In the genomic region with DNA sequence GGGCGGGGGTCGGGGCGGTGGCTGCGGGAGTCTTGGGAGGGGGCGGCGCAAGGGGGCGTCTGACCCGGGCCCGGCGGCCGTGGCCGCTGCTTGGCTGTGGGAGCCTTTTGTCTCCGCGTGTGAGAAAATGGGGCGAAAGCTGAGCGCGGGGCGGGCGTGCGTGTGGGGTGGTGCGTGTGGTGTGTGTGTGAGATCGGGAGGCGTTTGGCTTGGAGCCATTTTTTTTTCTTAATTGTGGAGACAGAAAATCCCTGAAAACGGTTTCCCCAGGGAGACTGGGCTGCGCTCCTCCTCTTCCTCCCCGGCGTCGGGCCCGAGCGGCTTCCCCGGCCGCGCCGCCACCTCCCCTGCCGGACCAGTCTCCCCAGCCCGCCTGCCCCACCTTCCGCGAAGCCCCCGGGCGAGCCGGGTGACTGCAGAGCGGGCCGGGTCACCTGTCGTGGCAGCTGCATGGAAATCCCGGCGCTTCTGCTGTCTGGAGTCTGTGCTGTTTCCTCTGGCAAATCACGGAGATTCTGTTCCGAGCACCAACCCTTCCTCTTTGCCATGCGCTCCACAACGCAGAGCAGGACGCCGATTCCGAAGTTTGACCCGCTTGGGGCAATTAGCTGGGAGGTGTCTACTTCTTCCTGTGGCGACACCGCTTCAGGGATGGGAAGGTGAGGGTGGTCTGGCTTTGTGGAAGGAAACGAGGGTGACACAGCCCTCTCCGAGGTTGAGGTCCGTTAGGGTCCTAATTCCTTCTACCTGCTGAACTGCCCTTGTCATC, we compare ENCODE assay signal across 1 cellular context.
A peak's percentile ranks its signal among the peaks of the same experiment; 100 is the strongest.
TF ChIP-seq lines count a peak whose summit lies in the region.

No MANE protein-coding gene starts in this region.

TF ChIP-seq in GM12878, 131 proteins besides CTCF, POLR2A, EP300 and RAD21 (continued from another document and continues in another):
- TF ChIP-seq, protein P1, sequence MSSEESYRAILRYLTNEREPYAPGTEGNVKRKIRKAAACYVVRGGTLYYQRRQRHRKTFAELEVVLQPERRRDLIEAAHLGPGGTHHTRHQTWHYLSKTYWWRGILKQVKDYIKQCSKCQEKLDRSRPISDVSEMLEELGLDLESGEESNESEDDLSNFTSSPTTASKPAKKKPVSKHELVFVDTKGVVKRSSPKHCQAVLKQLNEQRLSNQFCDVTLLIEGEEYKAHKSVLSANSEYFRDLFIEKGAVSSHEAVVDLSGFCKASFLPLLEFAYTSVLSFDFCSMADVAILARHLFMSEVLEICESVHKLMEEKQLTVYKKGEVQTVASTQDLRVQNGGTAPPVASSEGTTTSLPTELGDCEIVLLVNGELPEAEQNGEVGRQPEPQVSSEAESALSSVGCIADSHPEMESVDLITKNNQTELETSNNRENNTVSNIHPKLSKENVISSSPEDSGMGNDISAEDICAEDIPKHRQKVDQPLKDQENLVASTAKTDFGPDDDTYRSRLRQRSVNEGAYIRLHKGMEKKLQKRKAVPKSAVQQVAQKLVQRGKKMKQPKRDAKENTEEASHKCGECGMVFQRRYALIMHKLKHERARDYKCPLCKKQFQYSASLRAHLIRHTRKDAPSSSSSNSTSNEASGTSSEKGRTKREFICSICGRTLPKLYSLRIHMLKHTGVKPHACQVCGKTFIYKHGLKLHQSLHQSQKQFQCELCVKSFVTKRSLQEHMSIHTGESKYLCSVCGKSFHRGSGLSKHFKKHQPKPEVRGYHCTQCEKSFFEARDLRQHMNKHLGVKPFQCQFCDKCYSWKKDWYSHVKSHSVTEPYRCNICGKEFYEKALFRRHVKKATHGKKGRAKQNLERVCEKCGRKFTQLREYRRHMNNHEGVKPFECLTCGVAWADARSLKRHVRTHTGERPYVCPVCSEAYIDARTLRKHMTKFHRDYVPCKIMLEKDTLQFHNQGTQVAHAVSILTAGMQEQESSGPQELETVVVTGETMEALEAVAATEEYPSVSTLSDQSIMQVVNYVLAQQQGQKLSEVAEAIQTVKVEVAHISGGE (CRISPR knock-in tag; IDR thresholded peaks at IDR 0.05): no peak
- TF ChIP-seq SMC3 (IDR thresholded peaks at IDR 0.05; ENCODE audit: borderline replicate concordance, low read length): no peak
- TF ChIP-seq KLF5 (IDR thresholded peaks at IDR 0.05; ENCODE audit: partially characterized antibody): no peak
- no peak for TF ChIP-seq PAX8 (IDR thresholded peaks at IDR 0.05)
- TF ChIP-seq, protein P2, sequence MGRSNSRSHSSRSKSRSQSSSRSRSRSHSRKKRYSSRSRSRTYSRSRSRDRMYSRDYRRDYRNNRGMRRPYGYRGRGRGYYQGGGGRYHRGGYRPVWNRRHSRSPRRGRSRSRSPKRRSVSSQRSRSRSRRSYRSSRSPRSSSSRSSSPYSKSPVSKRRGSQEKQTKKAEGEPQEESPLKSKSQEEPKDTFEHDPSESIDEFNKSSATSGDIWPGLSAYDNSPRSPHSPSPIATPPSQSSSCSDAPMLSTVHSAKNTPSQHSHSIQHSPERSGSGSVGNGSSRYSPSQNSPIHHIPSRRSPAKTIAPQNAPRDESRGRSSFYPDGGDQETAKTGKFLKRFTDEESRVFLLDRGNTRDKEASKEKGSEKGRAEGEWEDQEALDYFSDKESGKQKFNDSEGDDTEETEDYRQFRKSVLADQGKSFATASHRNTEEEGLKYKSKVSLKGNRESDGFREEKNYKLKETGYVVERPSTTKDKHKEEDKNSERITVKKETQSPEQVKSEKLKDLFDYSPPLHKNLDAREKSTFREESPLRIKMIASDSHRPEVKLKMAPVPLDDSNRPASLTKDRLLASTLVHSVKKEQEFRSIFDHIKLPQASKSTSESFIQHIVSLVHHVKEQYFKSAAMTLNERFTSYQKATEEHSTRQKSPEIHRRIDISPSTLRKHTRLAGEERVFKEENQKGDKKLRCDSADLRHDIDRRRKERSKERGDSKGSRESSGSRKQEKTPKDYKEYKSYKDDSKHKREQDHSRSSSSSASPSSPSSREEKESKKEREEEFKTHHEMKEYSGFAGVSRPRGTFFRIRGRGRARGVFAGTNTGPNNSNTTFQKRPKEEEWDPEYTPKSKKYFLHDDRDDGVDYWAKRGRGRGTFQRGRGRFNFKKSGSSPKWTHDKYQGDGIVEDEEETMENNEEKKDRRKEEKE (IDR thresholded peaks at IDR 0.05): no peak
- TF ChIP-seq ZSCAN29 (IDR thresholded peaks at IDR 0.05): no peak
- TF ChIP-seq PAX5 (IDR thresholded peaks at IDR 0.05; ENCODE audit: borderline replicate concordance, low read depth, low read length): no peak
- TF ChIP-seq RCOR1 (conservative IDR thresholded peaks at IDR 0.05; ENCODE audit: low read depth, low read length): no peak
- no peak for TF ChIP-seq SIN3A (IDR thresholded peaks at IDR 0.05; ENCODE audit: low read depth, low read length)
- TF ChIP-seq HDGF (IDR thresholded peaks at IDR 0.05): no peak
- no peak for TF ChIP-seq SMAD5 (IDR thresholded peaks at IDR 0.05; ENCODE audit: low read depth)
- TF ChIP-seq CBFB (IDR thresholded peaks at IDR 0.05; ENCODE audit: low read depth): no peak
- TF ChIP-seq YBX1 (IDR thresholded peaks at IDR 0.05): no peak
- TF ChIP-seq EED (IDR thresholded peaks at IDR 0.05; ENCODE audit: low read depth): no peak
- no peak for TF ChIP-seq CBX3 (IDR thresholded peaks at IDR 0.05; ENCODE audit: borderline replicate concordance, low read depth)
- TF ChIP-seq ZZZ3 (IDR thresholded peaks at IDR 0.05; ENCODE audit: control insufficient read depth, insufficient read length, low read depth): no peak
- TF ChIP-seq ZNF217 (IDR thresholded peaks at IDR 0.05): no peak
- TF ChIP-seq NR2C1 (IDR thresholded peaks at IDR 0.05): no peak
- no peak for TF ChIP-seq GATAD2B (conservative IDR thresholded peaks at IDR 0.05; ENCODE audit: low read depth)
- TF ChIP-seq YY1 (IDR thresholded peaks at IDR 0.05; ENCODE audit: low read depth, low read length): 0 out of 2 replicates have a peak, but pooled peaks have one; percentile 17
- TF ChIP-seq, protein P3, sequence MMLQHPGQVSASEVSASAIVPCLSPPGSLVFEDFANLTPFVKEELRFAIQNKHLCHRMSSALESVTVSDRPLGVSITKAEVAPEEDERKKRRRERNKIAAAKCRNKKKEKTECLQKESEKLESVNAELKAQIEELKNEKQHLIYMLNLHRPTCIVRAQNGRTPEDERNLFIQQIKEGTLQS (IDR thresholded peaks at IDR 0.05; ENCODE audit: borderline replicate concordance, extremely low read depth, low read depth, low read length): no peak
- TF ChIP-seq MYC (IDR thresholded peaks at IDR 0.05; ENCODE audit: insufficient read depth, insufficient read length, insufficient replicate concordance, low read length, severe bottlenecking): no peak
- peak; percentile 49 for TF ChIP-seq IKZF1 (conservative IDR thresholded peaks at IDR 0.05)
- TF ChIP-seq SPI1 (IDR thresholded peaks at IDR 0.05; ENCODE audit: borderline replicate concordance, insufficient read depth, low read depth, low read length): no peak
- 0 out of 2 replicates have a peak, but pooled peaks have one; percentile 34 for TF ChIP-seq MXI1 (IDR thresholded peaks at IDR 0.05; ENCODE audit: low read depth, low read length)
- no peak for TF ChIP-seq POLR2AphosphoS5 (IDR thresholded peaks at IDR 0.05; ENCODE audit: low read length)
- 0 out of 2 replicates have a peak, but pooled peaks have one; percentile 22 for TF ChIP-seq DPF2 (IDR thresholded peaks at IDR 0.05)
- TF ChIP-seq ZNF622 (IDR thresholded peaks at IDR 0.05): no peak
- no peak for TF ChIP-seq RFX5 (IDR thresholded peaks at IDR 0.05; ENCODE audit: low read depth, low read length)
- no peak for TF ChIP-seq STAT1 (conservative IDR thresholded peaks at IDR 0.05)
- TF ChIP-seq SUZ12 (IDR thresholded peaks at IDR 0.05; ENCODE audit: unreplicated experiment): no peak
- TF ChIP-seq SREBF1 (IDR thresholded peaks at IDR 0.05; ENCODE audit: low read length): no peak
- no peak for TF ChIP-seq BMI1 (IDR thresholded peaks at IDR 0.05; ENCODE audit: borderline replicate concordance)
- TF ChIP-seq ZNF207 (IDR thresholded peaks at IDR 0.05; ENCODE audit: borderline replicate concordance): no peak
- no peak for TF ChIP-seq TAF1 (IDR thresholded peaks at IDR 0.05; ENCODE audit: borderline replicate concordance, low read depth, low read length)
- no peak for TF ChIP-seq JUND (IDR thresholded peaks at IDR 0.05; ENCODE audit: low read depth, low read length)
- no peak for TF ChIP-seq RUNX3 (IDR thresholded peaks at IDR 0.05; ENCODE audit: low read length)
- no peak for TF ChIP-seq TCF7 (IDR thresholded peaks at IDR 0.05; ENCODE audit: borderline replicate concordance)
- no peak for TF ChIP-seq POU2F2 (IDR thresholded peaks at IDR 0.05; ENCODE audit: borderline replicate concordance, low read depth, low read length)
- TF ChIP-seq SREBF2 (IDR thresholded peaks at IDR 0.05; ENCODE audit: low read length): no peak
- TF ChIP-seq, protein P4, sequence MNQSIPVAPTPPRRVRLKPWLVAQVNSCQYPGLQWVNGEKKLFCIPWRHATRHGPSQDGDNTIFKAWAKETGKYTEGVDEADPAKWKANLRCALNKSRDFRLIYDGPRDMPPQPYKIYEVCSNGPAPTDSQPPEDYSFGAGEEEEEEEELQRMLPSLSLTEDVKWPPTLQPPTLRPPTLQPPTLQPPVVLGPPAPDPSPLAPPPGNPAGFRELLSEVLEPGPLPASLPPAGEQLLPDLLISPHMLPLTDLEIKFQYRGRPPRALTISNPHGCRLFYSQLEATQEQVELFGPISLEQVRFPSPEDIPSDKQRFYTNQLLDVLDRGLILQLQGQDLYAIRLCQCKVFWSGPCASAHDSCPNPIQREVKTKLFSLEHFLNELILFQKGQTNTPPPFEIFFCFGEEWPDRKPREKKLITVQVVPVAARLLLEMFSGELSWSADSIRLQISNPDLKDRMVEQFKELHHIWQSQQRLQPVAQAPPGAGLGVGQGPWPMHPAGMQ (IDR thresholded peaks at IDR 0.05; ENCODE audit: borderline replicate concordance): no peak
- TF ChIP-seq IRF4 (IDR thresholded peaks at IDR 0.05; ENCODE audit: low read depth, low read length): no peak
- no peak for TF ChIP-seq GABPA (IDR thresholded peaks at IDR 0.05; ENCODE audit: low read depth)
- no peak for TF ChIP-seq TBL1XR1 (IDR thresholded peaks at IDR 0.05; ENCODE audit: low read depth, low read length)
- TF ChIP-seq, protein P5, sequence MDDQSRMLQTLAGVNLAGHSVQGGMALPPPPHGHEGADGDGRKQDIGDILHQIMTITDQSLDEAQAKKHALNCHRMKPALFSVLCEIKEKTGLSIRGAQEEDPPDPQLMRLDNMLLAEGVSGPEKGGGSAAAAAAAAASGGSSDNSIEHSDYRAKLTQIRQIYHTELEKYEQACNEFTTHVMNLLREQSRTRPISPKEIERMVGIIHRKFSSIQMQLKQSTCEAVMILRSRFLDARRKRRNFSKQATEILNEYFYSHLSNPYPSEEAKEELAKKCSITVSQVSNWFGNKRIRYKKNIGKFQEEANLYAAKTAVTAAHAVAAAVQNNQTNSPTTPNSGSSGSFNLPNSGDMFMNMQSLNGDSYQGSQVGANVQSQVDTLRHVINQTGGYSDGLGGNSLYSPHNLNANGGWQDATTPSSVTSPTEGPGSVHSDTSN (IDR thresholded peaks at IDR 0.05; ENCODE audit: insufficient replicate concordance, low read depth, low read length): no peak
- TF ChIP-seq FOS (IDR thresholded peaks at IDR 0.05; ENCODE audit: borderline replicate concordance, extremely low read depth, insufficient read length): no peak
- TF ChIP-seq, protein P6, sequence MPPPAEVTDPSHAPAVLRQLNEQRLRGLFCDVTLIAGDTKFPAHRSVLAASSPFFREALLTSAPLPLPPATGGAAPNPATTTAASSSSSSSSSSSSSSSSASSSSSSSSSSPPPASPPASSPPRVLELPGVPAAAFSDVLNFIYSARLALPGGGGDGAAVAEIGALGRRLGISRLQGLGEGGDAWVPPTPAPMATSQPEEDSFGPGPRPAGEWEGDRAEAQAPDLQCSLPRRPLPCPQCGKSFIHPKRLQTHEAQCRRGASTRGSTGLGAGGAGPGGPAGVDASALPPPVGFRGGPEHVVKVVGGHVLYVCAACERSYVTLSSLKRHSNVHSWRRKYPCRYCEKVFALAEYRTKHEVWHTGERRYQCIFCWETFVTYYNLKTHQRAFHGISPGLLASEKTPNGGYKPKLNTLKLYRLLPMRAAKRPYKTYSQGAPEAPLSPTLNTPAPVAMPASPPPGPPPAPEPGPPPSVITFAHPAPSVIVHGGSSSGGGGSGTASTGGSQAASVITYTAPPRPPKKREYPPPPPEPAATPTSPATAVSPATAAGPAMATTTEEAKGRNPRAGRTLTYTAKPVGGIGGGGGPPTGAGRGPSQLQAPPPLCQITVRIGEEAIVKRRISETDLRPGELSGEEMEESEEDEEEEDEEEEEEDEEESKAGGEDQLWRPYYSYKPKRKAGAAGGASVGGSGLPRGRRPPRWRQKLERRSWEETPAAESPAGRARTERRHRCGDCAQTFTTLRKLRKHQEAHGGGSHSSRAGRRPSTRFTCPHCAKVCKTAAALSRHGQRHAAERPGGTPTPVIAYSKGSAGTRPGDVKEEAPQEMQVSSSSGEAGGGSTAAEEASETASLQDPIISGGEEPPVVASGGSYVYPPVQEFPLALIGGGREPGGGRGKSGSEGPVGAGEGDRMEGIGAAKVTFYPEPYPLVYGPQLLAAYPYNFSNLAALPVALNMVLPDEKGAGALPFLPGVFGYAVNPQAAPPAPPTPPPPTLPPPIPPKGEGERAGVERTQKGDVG (CRISPR knock-in tag; IDR thresholded peaks at IDR 0.05): no peak
- no peak for TF ChIP-seq JUNB (IDR thresholded peaks at IDR 0.05)
- no peak for TF ChIP-seq NBN (IDR thresholded peaks at IDR 0.05)
- no peak for TF ChIP-seq ETV6 (conservative IDR thresholded peaks at IDR 0.05 in 1 of 2, IDR thresholded peaks at IDR 0.05 in 1 of 2; ENCODE audit: borderline replicate concordance in 1 of 2, low read depth in 1 of 2)
- TF ChIP-seq TARDBP (IDR thresholded peaks at IDR 0.05; ENCODE audit: borderline replicate concordance): no peak
- no peak for TF ChIP-seq RBBP5 (conservative IDR thresholded peaks at IDR 0.05)
- TF ChIP-seq KDM1A (IDR thresholded peaks at IDR 0.05; ENCODE audit: borderline replicate concordance): no peak
- TF ChIP-seq CBX5 (IDR thresholded peaks at IDR 0.05; ENCODE audit: low read depth): no peak
- no peak for TF ChIP-seq CREM (IDR thresholded peaks at IDR 0.05; ENCODE audit: low read depth)
- no peak for TF ChIP-seq NRF1 (conservative IDR thresholded peaks at IDR 0.05; ENCODE audit: low read depth, low read length)
- TF ChIP-seq, protein P7, sequence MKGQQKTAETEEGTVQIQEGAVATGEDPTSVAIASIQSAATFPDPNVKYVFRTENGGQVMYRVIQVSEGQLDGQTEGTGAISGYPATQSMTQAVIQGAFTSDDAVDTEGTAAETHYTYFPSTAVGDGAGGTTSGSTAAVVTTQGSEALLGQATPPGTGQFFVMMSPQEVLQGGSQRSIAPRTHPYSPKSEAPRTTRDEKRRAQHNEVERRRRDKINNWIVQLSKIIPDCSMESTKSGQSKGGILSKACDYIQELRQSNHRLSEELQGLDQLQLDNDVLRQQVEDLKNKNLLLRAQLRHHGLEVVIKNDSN (IDR thresholded peaks at IDR 0.05; ENCODE audit: borderline replicate concordance, extremely low read length, insufficient read depth, low read depth, low read length): peak; percentile 22
